1 cellular context compared by ENCODE assay signal in the genomic region with DNA sequence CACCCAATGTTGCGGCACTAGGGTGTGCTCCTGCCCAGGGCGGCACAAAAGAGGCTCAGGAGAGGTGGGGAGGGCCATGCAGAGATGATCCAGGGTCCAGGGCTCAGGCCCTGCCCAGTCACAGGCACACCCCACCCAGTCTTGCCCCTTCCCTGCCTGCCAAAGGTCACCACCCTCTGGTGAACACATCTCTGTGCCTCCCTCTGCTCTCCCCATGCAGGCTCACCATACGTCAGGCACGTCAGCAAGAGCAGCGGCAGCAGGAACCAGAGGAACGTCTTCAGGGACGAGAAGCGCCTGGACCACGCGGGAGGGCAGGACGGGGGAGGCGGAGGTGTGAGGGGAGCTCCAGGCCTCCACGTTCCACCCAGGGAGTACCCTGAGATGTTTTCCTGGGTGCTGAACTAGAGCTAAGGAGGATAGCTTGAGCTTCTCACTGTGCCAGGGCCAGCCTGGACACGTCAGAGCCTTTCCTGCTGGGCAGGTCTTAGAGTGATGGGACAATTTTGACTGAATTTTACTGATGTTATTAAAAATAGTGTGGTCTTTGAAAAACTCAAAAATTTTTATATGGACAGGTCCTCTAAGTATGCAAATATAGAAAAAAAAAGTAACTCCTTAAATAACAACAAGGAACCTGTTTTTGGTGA.
TF ChIP-seq lines count a peak whose summit lies in the region.

No MANE protein-coding gene starts in this region.

TF ChIP-seq in HepG2, 621 proteins besides CTCF, POLR2A, EP300 and RAD21 (continued from another document):
- TF ChIP-seq HOXA7 (CRISPR knock-in tag; IDR thresholded peaks at IDR 0.05) (no peak), NR0B2 (CRISPR knock-in tag; IDR thresholded peaks at IDR 0.05) (no peak), NCOR1 (IDR thresholded peaks at IDR 0.05; ENCODE audit: borderline replicate concordance, low read length) (no peak), ARHGAP35 (CRISPR knock-in tag; IDR thresholded peaks at IDR 0.05; ENCODE audit: borderline replicate concordance) (no peak), HNRNPL (IDR thresholded peaks at IDR 0.05; ENCODE audit: low read depth, low read length) (0 out of 2 replicates have a peak, but pooled peaks have one; percentile 60), THYN1 (CRISPR knock-in tag; IDR thresholded peaks at IDR 0.05; ENCODE audit: borderline replicate concordance, low read depth) (no peak), ZNF879 (CRISPR knock-in tag; IDR thresholded peaks at IDR 0.05) (no peak), ZNF326 (CRISPR knock-in tag; IDR thresholded peaks at IDR 0.05; ENCODE audit: borderline replicate concordance) (no peak), ZNF33B (CRISPR knock-in tag; IDR thresholded peaks at IDR 0.05) (no peak), SP5 (CRISPR knock-in tag; IDR thresholded peaks at IDR 0.05; ENCODE audit: borderline replicate concordance, low read depth) (0 out of 2 replicates have a peak, but pooled peaks have one; percentile 17), DMTF1 (CRISPR knock-in tag; IDR thresholded peaks at IDR 0.05) (no peak)
- TF ChIP-seq, protein P1, sequence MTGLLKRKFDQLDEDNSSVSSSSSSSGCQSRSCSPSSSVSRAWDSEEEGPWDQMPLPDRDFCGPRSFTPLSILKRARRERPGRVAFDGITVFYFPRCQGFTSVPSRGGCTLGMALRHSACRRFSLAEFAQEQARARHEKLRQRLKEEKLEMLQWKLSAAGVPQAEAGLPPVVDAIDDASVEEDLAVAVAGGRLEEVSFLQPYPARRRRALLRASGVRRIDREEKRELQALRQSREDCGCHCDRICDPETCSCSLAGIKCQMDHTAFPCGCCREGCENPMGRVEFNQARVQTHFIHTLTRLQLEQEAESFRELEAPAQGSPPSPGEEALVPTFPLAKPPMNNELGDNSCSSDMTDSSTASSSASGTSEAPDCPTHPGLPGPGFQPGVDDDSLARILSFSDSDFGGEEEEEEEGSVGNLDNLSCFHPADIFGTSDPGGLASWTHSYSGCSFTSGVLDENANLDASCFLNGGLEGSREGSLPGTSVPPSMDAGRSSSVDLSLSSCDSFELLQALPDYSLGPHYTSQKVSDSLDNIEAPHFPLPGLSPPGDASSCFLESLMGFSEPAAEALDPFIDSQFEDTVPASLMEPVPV (CRISPR knock-in tag; IDR thresholded peaks at IDR 0.05): no peak
